ENCODE assay signal across 18 cellular contexts in genomic region chr1:96308314-96308713, GRCh38.
"Had no signal": no experiment of that assay in that cellular context is flagged by ENCODE, and none has a peak within 500 bp of the region (broad histone marks: within the 10 kb centered on the region; RNA-seq: fewer than 3 reads in every experiment).

No MANE protein-coding gene starts in this region.

- ATAC-seq: foreskin keratinocyte; natural killer cell; stimulated activated naive B cell treated with anti-CD40 and anti-IgM and Interleukin-4, amounts not matched to agents 10 μg/mL and 1 μg/mL and 100 μg/mL, for 72 hours; WTC11 had no signal

- DNase-seq: activated naive CD4-positive, alpha-beta T cell treated with Interleukin-2 at 50 U/mL for 16 hours; activated naive CD8-positive, alpha-beta T cell treated with anti-CD3 and anti-CD28 coated beads, Interleukin-2, amount 10 ng/mL, durations not matched to agents 7 days and 5 days; activated T-cell treated with anti-CD3 and anti-CD28 coated beads, Interleukin-2, amount 50 U/mL, for 1 hour; amniotic stem cell; effector memory CD4-positive, alpha-beta T cell; foreskin keratinocyte; glutamatergic neuron; left ventricle myocardium inferior; midbrain; natural killer cell; retina; sigmoid colon; stimulated activated CD4-positive, alpha-beta T cell treated with anti-CD3 and anti-CD28 coated beads, Interleukin-15, amount 100 ng/mL, for 24 hours; stimulated activated naive B cell treated with anti-CD40 and anti-IgM and Interleukin-4, amounts not matched to agents 10 μg/mL and 1 μg/mL and 100 μg/mL, for 72 hours; testis; trophoblast cell; uterus had no signal
